8 cellular contexts compared by ENCODE assay signal in the genomic region with DNA sequence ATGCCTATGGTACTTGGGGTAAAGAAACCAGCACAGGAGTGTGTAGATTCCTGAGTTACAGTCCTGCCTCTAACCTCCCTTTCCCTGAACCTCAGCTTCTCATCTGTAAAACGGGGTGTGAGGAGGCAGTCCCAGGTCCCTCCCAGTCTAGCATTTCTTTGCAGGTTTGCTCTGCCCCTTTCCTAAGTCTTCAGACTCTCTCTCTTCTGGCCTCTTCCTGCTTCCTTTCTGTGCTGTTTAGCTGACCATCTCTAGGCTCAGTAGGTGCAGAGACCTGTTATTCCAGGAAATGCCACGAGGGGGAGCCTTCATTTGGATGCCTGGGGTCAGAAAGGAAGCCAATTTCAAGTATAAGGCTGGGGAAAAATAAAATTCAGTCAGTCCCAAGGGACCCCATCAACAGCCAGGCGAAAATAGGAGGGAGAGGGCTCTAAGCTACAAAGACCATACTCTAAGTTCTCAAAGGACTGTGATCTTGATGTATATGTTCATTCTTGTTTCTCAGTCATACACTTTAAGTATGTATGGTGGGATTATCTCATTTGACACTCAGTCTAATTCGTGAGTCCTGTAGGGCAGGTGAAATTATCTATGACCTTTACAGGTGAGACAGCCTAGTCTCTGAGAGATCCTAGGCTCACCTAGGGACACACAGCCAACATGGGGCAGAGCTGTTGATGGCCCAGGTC.
DNase-seq lines count a peak whose midpoint lies in the region; ATAC-seq lines count a peak whose summit lies in the region.

No MANE protein-coding gene starts in this region.

- peaks cover 6% of the 10 kb centered on the region; the same call in 1 of the 2 replicates for H3K9me3 ChIP-seq in NT2/D1 (ENCODE audit: insufficient read depth, low read length)

- H3K36me3 ChIP-seq in NT2/D1 (ENCODE audit: insufficient read depth, insufficient read length, low read length) = no peaks in the 10 kb centered on the region

- H3K27me3 ChIP-seq in NT2/D1 (ENCODE audit: insufficient read depth, insufficient read length) = peaks cover 69% of the 10 kb centered on the region

- no peak overlapping the region for H3K4me3 ChIP-seq in NT2/D1 (ENCODE audit: insufficient read length, low read depth)

- DNase-seq in DMS 273 (lab: John Stamatoyannopoulos, UW; ENCODE audit: unreplicated experiment) = peak; percentile 90
- DNase-seq in HS-5 (ENCODE audit: low read depth) = peak; percentile 43
- DNase-seq in NT2/D1 (ENCODE audit: low read depth, low spot score) = peak; percentile 62
- peak; percentile 32 to 81 (median 72) for DNase-seq in activated CD8-positive, alpha-beta memory T cell treated with anti-CD3 and anti-CD28 coated beads for 48 hours (ENCODE audit: low read depth in 2 of 3, low spot score in 2 of 3)
- peak; percentile 94 for DNase-seq in epidermal melanocyte (ENCODE audit: insufficient read length, low spot score)
- peak; percentile 81 for DNase-seq in myocyte (ENCODE audit: low read depth)
- peak; percentile 65 to 80 for DNase-seq in stimulated activated CD8-positive, alpha-beta memory T cell treated with anti-CD3 and anti-CD28 coated beads, Interleukin-7, amount 100 ng/mL, for 1 hour (ENCODE audit: low read depth in 2 of 2)

- peaks cover 12% of the 10 kb centered on the region for H3K4me1 ChIP-seq in NT2/D1 (ENCODE audit: insufficient read depth, insufficient read length)

- H3K9ac ChIP-seq in NT2/D1 (ENCODE audit: insufficient read length, low read depth) = no peak overlapping the region

- no peak for ATAC-seq in HG03108 (IDR thresholded peaks at IDR 0.05; ENCODE audit: unreplicated experiment)

Comparison
In these comparisons a context has a peak if more than half of its experiments do, and no peak if none do; other contexts are left out.
1. DNase-seq: peak in every context shown above with its lines; median percentile 94 in epidermal melanocyte; 90 in DMS 273; 81 in myocyte; 72 in stimulated activated CD8-positive, alpha-beta memory T cell treated with anti-CD3 and anti-CD28 coated beads, Interleukin-7, amount 100 ng/mL, for 1 hour; 72 in activated CD8-positive, alpha-beta memory T cell treated with anti-CD3 and anti-CD28 coated beads for 48 hours; 62 in NT2/D1; 43 in HS-5.